8 cellular contexts compared by ENCODE assay signal in the genomic region with DNA sequence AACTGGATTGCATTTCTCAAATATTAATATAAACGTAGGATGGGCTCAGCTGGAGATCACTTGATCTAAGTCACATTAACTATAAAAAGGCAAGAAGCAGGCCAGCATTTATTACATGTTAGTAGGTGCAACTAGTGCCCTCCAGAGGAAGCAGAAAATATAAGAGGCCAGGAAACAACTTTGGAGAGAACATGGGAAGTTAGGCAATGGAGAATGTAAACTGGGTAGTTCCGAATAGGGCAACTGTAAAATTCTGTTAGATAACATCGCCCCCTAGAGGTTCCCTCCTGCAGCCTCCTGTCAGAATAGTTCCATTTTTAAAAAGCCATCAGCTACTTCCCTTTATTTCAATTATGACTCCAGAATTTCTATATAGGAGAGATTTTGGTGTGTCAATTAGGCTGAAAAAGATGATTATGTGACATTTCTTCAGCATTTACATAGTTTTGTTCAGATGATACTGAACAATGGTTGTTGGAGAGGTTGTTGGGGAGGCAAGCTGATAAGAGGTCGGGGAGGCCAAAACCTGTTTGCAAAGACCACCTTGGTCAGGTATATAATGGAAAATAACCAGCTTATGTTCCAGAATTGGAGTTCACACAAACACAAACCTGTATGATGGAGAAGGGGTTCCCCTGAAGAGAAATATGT. TPM values are rescaled to one million over a fixed set of nuclear protein-coding genes. Genes with fewer than 3 reads are reported as not detected.
DNase-seq lines count a peak whose midpoint lies in the region; ATAC-seq, FAIRE-seq and TF ChIP-seq lines count a peak whose summit lies in the region.

No MANE protein-coding gene starts in this region.

- no peak for TF ChIP-seq POLR2A in thyroid gland (IDR thresholded peaks at IDR 0.05)

- peak; percentile 55 for FAIRE-seq in HTR-8/SVneo (lab: Jason Lieb, UNC)

- WGBS in thyroid gland, 2 donors = 35 to 38% methylated on average over 4 of the region's 4 CpGs

- H3K4me1 ChIP-seq in thyroid gland = no peaks in the 10 kb centered on the region

- no peaks in the 10 kb centered on the region for H3K27me3 ChIP-seq in thyroid gland

- H3K9me3 ChIP-seq in thyroid gland = no peaks in the 10 kb centered on the region

- intact Hi-C loops in activated CD8-positive, alpha-beta T cell treated with anti-CD3 and anti-CD28 coated beads for 36 hours (cut with micrococcal nuclease) = loop anchor here (5.0 to 10.0 kb wide), 4 partner anchors 78 to 315 kb away; partner anchors contain the start of gene HMGCS1
- intact Hi-C loops in thyroid gland (cut with DNase I) = loop anchor here (10.0 kb wide), 1 partner anchor 165 kb away; no protein-coding TSS in a partner anchor

- H3K4me1 Mint-ChIP-seq in activated CD8-positive, alpha-beta T cell treated with anti-CD3 and anti-CD28 coated beads for 36 hours (ENCODE audit: low read depth) = peaks cover 24% of the 10 kb centered on the region
- peaks cover 14 to 45% (median 31%) of the 10 kb centered on the region in 4 donors for H3K4me1 Mint-ChIP-seq in naive thymus-derived CD8-positive, alpha-beta T cell

- peaks cover 9% of the 10 kb centered on the region for H3K36me3 Mint-ChIP-seq in activated CD8-positive, alpha-beta T cell treated with anti-CD3 and anti-CD28 coated beads for 36 hours (ENCODE audit: low read depth)
- peaks cover 0 to 34% (median 11%) of the 10 kb centered on the region in 3 donors for H3K36me3 Mint-ChIP-seq in naive thymus-derived CD8-positive, alpha-beta T cell

- peak; percentile 88 for TF ChIP-seq CTCF in activated CD8-positive, alpha-beta T cell treated with anti-CD3 and anti-CD28 coated beads for 36 hours (IDR thresholded peaks at IDR 0.05)
- peak; percentile 78 to 92 (median 84) for TF ChIP-seq CTCF in thyroid gland (IDR thresholded peaks at IDR 0.05)

- H3K4me3 Mint-ChIP-seq in activated CD8-positive, alpha-beta T cell treated with anti-CD3 and anti-CD28 coated beads for 36 hours = no peak overlapping the region
- no peak overlapping the region for H3K4me3 Mint-ChIP-seq in naive thymus-derived CD8-positive, alpha-beta T cell

- H3K27me3 Mint-ChIP-seq in activated CD8-positive, alpha-beta T cell treated with anti-CD3 and anti-CD28 coated beads for 36 hours = no peaks in the 10 kb centered on the region
- no peaks in the 10 kb centered on the region for H3K27me3 Mint-ChIP-seq in naive thymus-derived CD8-positive, alpha-beta T cell

- H3K27ac ChIP-seq in thyroid gland = no peak overlapping the region

- POLR2A ChIA-PET in activated CD8-positive, alpha-beta T cell treated with anti-CD3 and anti-CD28 coated beads for 36 hours (lab: Charles Lee) = interaction anchor here (0.6 to 1.3 kb wide), 3 partner anchors 77 to 95 kb away, joined by 3 to 4 read pairs (median 3); no protein-coding TSS in a partner anchor
- POLR2A ChIA-PET in naive thymus-derived CD8-positive, alpha-beta T cell (lab: Charles Lee) = interaction anchor here (1.2 to 1.3 kb wide), 2 partner anchors 94 to 440 kb away, joined by 3 to 5 read pairs; partner anchors contain the start of gene TMEM267

- H3K4me3 ChIP-seq in thyroid gland (replicated peaks in 1 of 3) = no peak overlapping the region

- ATAC-seq in GM19455 (IDR thresholded peaks at IDR 0.05; ENCODE audit: unreplicated experiment) (peak; percentile 69), esophagus mucosa (peak; percentile 96)
- peak; percentile 92 for ATAC-seq in activated CD8-positive, alpha-beta T cell treated with anti-CD3 and anti-CD28 coated beads for 36 hours
- ATAC-seq in naive thymus-derived CD8-positive, alpha-beta T cell = peak; percentile 77 to 86

- H3K27ac Mint-ChIP-seq in activated CD8-positive, alpha-beta T cell treated with anti-CD3 and anti-CD28 coated beads for 36 hours = no peak overlapping the region
- H3K27ac Mint-ChIP-seq in naive thymus-derived CD8-positive, alpha-beta T cell = peak overlapping the region in 5 of 10 donors; percentile 30 to 71 (median 55)

- CTCF ChIA-PET in activated CD8-positive, alpha-beta T cell treated with anti-CD3 and anti-CD28 coated beads for 36 hours (lab: Charles Lee) = interaction anchor here (0.5 to 4.1 kb wide), 71 partner anchors 10 to 481 kb away, joined by 3 to 36 read pairs (median 4); partner anchors contain the start of genes CCL28, HMGCS1, NIM1K and TMEM267

- H3K9me3 Mint-ChIP-seq in activated CD8-positive, alpha-beta T cell treated with anti-CD3 and anti-CD28 coated beads for 36 hours = no peaks in the 10 kb centered on the region
- no peaks in the 10 kb centered on the region for H3K9me3 Mint-ChIP-seq in naive thymus-derived CD8-positive, alpha-beta T cell

- DNase-seq in CMK (ENCODE audit: low read depth) (peak; percentile 73), HTR-8/SVneo (ENCODE audit: insufficient read length, low spot score) (peak; percentile 95), NCI-H82 treated with DMSO at 0.1 percent for 48 hours (lab: John Stamatoyannopoulos, UW; ENCODE audit: unreplicated experiment) (peak; percentile 63), thyroid gland (peak; percentile 55 to 59)
- peak; percentile 67 for DNase-seq in activated CD8-positive, alpha-beta T cell treated with anti-CD3 and anti-CD28 coated beads for 36 hours
- peak in 8 of 10 donors; percentile 8 to 59 (median 34) for DNase-seq in naive thymus-derived CD8-positive, alpha-beta T cell

- H3K36me3 ChIP-seq in thyroid gland = peaks cover 0 to 5% of the 10 kb centered on the region in 2 donors

RNA-seq across cellular contexts. Expression of gene CCL28, which starts 22.4 kb away (rescaled TPM):
- total RNA-seq in activated CD8-positive, alpha-beta T cell treated with anti-CD3 and anti-CD28 coated beads for 36 hours = 10 to 100 TPM; 12.4 to 15.0 TPM
- total RNA-seq in esophagus mucosa (7.0 TPM), thyroid gland (10 to 100 TPM; 21.5 to 44.7 (median 32.7) TPM)
- 10 to 100 TPM; 24.8 to 25.7 TPM for total RNA-seq in naive thymus-derived CD8-positive, alpha-beta T cell
- polyA plus RNA-seq in naive thymus-derived CD8-positive, alpha-beta T cell = 10 to 100 TPM; 10.5 to 15.6 (median 11.4) TPM

Comparison
In these comparisons a context has a peak if more than half of its experiments do, and no peak if none do; other contexts are left out.
1. DNase-seq: peak in every context shown above with its lines; median percentile 95 in HTR-8/SVneo; 73 in CMK; 67 in activated CD8-positive, alpha-beta T cell treated with anti-CD3 and anti-CD28 coated beads for 36 hours; 63 in NCI-H82 treated with DMSO at 0.1 percent for 48 hours; 57 in thyroid gland; 34 in naive thymus-derived CD8-positive, alpha-beta T cell.